21 cellular contexts compared by ENCODE assay signal in the genomic region with DNA sequence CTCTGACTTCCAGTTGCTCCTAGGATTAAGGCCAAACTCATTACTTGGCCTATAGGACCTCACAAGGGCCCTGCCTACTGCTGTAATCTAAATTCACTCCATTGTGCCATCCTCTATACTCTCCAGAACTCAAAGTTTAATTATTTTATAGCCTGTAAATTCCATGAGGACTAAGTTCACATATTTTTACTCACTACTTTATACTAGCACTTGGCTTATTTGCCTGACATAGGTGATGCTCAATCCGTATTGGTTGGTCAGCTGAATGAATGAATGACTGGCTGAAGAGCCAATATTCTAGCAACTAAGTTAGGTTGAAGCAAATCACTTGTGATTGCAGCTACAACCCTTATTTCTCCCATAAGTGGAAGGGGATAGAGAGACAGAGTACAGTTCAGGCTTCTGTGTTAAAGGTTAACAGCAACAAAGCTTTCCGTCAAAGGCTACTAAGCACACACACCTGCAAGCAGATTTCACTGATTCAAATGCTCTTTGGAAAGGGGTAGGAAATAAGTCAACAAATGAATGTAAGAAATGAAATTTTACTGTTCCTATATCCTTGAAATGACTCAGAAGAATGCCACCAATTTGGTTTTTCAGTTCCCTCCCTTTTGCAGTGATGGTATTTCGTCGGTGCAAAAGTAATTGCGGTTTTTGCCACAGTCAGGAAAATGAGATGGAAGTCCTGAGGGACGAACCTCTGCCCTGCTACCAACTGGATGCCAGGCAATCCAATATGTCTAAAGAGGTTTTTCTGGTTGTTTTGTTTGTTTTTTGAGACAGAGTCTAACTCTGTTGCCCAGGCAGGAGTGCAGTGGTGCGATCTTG.
"Had no signal": no experiment of that assay in that cellular context is flagged by ENCODE, and none has a peak within 500 bp of the region (broad histone marks: within the 10 kb centered on the region; RNA-seq: fewer than 3 reads in every experiment).

No MANE protein-coding gene starts in this region.

- H3K4me3 ChIP-seq: heart left ventricle, sigmoid colon, tibial artery, uterus had no signal

- H3K9me3 ChIP-seq: heart left ventricle, sigmoid colon, tibial artery, uterus had no signal

- H3K4me3 Mint-ChIP-seq: activated CD8-positive, alpha-beta T cell treated with anti-CD3 and anti-CD28 coated beads, Interleukin-2, amount 10 ng/mL, durations not matched to agents 7 days and 5 days; brain; mesothelial cell of epicardium; nephron had no signal

- H3K27ac ChIP-seq: heart left ventricle, sigmoid colon, tibial artery, uterus had no signal

- H3K27me3 Mint-ChIP-seq: brain had no signal

- ATAC-seq: activated CD8-positive, alpha-beta T cell treated with anti-CD3 and anti-CD28 coated beads, Interleukin-2, amount 10 ng/mL, durations not matched to agents 7 days and 5 days had no signal

- H3K27ac Mint-ChIP-seq: activated CD8-positive, alpha-beta T cell treated with anti-CD3 and anti-CD28 coated beads, Interleukin-2, amount 10 ng/mL, durations not matched to agents 7 days and 5 days; activated naive CD4-positive, alpha-beta T cell treated with anti-CD3 and anti-CD28 coated beads, Interleukin-2, amount 50 U/mL, for 72 hours; mesothelial cell of epicardium had no signal

- H3K27me3 ChIP-seq: heart left ventricle, sigmoid colon, tibial artery, uterus had no signal

- DNase-seq: activated CD4-positive, alpha-beta T cell treated with anti-CD3 and anti-CD28 coated beads, Interleukin-2, amount 50 U/mL, for 1 hour; activated CD4-positive, CD25-positive, alpha-beta regulatory T cell treated with anti-CD3 and anti-CD28 coated beads, Interleukin-2, amount 50 U/mL, for 72 hours; activated CD8-positive, alpha-beta T cell treated with anti-CD3 and anti-CD28 coated beads, Interleukin-2, amount 10 ng/mL, durations not matched to agents 7 days and 5 days; activated T-cell treated with anti-CD3 and anti-CD28 coated beads, Interleukin-2, amount 50 U/mL, for 1 hour; aorta; heart left ventricle; kidney glomerular epithelial cell; left ventricle myocardium superior; mammary epithelial cell; sigmoid colon; stimulated activated CD4-positive, alpha-beta T cell treated with anti-CD3 and anti-CD28 coated beads, Interleukin-2, amount 100 ng/mL, for 48 hours; stimulated activated naive CD8-positive, alpha-beta T cell treated with anti-CD3 and anti-CD28 coated beads, Interleukin-15, Interleukin-2, amounts not matched to agents 100 U/mL and 50 U/mL, for 24 hours; substantia nigra; T-helper 1 cell; tibial artery; uterus had no signal

- H3K9me3 Mint-ChIP-seq: activated naive CD4-positive, alpha-beta T cell treated with anti-CD3 and anti-CD28 coated beads, Interleukin-2, amount 50 U/mL, for 72 hours; brain; mesothelial cell of epicardium; nephron had no signal

- H3K36me3 Mint-ChIP-seq: activated naive CD4-positive, alpha-beta T cell treated with anti-CD3 and anti-CD28 coated beads, Interleukin-2, amount 50 U/mL, for 72 hours; brain; mesothelial cell of epicardium had no signal

- H3K4me1 ChIP-seq: sigmoid colon, uterus had no signal

- H3K36me3 ChIP-seq: heart left ventricle, sigmoid colon, tibial artery, uterus, WERI-Rb-1 had no signal

- H3K4me1 Mint-ChIP-seq: brain, mesothelial cell of epicardium, nephron had no signal
